7 cellular contexts compared by ENCODE assay signal in the genomic region with DNA sequence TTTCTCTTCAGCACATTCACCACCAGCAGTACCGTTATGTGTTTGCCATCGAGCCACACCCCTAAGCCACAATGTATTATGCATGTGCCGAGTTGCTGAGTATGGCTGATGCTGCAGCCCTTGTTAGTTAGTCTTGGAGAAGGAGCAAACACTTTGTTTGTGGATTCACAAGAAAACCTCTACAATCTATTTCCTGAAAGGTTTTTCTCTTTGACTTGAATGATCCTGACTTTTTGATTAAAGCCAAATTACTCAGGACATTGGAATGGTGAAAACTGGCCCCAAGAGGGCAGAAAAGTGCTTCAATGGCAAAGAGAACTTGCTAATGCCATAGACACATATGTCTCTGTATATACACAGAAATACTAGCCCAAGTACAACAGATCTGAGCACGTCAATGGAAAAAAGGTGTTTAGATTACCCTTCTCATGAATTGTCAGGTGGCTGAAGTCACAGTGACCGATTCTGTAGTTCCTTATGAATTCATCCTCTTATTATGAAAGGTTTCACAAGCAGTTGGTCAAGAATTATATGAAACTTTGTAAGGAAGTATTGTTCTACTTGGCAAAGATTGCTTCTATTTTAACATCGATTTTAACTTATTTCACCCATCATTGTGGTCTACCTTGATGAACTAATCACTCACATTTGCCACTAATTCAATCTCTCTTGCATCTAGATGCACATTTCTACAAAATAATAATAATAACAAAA.
DNase-seq lines count a peak whose midpoint lies in the region; ATAC-seq lines count a peak whose summit lies in the region.

No MANE protein-coding gene starts in this region.

- H3K36me3 ChIP-seq in effector memory CD4-positive, alpha-beta T cell (ENCODE audit: control insufficient read depth, insufficient read depth, low read length) = no peaks in the 10 kb centered on the region

- DNase-seq in GOT3 (lab: John Stamatoyannopoulos, UW) = peak; percentile 16
- DNase-seq in OCI-M1 (lab: John Stamatoyannopoulos, UW) = peak; percentile 64
- peak; percentile 89 for DNase-seq in fibroblast of peridontal ligament (ENCODE audit: extremely low read depth)
- peak; percentile 69 for DNase-seq in smooth muscle cell of the brain vasculature (ENCODE audit: low read depth, low spot score)
- no peak for DNase-seq in activated naive CD4-positive, alpha-beta T cell treated with anti-CD3 and anti-CD28 coated beads, Interleukin-2, amount 50 U/mL, for 16 hours
- no peak for DNase-seq in effector memory CD4-positive, alpha-beta T cell

- no peak overlapping the region for H3K27ac ChIP-seq in effector memory CD4-positive, alpha-beta T cell (ENCODE audit: insufficient read depth, low read length, poor library complexity, severe bottlenecking)

- ATAC-seq in HG03139 (IDR thresholded peaks at IDR 0.05; ENCODE audit: unreplicated experiment) = no peak

- no peak overlapping the region for H3K4me3 ChIP-seq in effector memory CD4-positive, alpha-beta T cell (ENCODE audit: insufficient read depth, low read depth, low read length, poor library complexity, severe bottlenecking)

- no peaks in the 10 kb centered on the region for H3K4me1 ChIP-seq in effector memory CD4-positive, alpha-beta T cell (ENCODE audit: control insufficient read depth, insufficient read depth, low read length, poor library complexity, severe bottlenecking)

- H3K27me3 ChIP-seq in effector memory CD4-positive, alpha-beta T cell (replicated peaks; ENCODE audit: control insufficient read depth, insufficient read depth, low read length, poor library complexity, severe bottlenecking) = no peaks in the 10 kb centered on the region

- H3K9me3 ChIP-seq in effector memory CD4-positive, alpha-beta T cell (ENCODE audit: control insufficient read depth, low read length) = no peaks in the 10 kb centered on the region

Comparison
In these comparisons a context has a peak if more than half of its experiments do, and no peak if none do; other contexts are left out.
1. DNase-seq: peak in GOT3 (single experiment), OCI-M1 (single experiment), fibroblast of peridontal ligament (single experiment) and smooth muscle cell of the brain vasculature (single experiment); none in activated naive CD4-positive, alpha-beta T cell treated with anti-CD3 and anti-CD28 coated beads, Interleukin-2, amount 50 U/mL, for 16 hours (single experiment) and effector memory CD4-positive, alpha-beta T cell (0 of 3).